In the genomic region with DNA sequence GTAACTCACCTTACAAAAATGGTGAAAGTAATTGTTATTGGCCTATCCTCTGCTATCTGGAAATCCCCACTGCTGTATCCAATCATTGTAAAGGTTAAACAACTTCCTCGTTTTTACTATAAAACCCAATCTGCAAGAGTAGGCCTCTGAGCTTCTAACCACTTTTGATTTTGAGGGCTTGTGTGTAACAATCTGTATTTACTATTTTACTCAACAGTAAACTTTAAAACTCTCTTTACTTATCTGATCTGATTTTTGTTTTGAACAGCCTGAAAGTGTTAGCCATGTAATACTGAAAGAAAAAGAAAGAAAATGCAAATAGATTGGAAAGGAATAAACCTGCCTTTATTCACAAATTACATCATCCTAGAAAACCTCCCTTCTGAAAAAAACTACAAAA, we compare ENCODE assay signal across 10 cellular contexts.
DNase-seq lines count a peak whose midpoint lies in the region; ATAC-seq lines count a peak whose summit lies in the region.
"Had no signal": no experiment of that assay in that cellular context is flagged by ENCODE, and none has a peak within 500 bp of the region (broad histone marks: within the 10 kb centered on the region; RNA-seq: fewer than 3 reads in every experiment).

No MANE protein-coding gene starts in this region.

- H3K36me3 ChIP-seq in aorta (ENCODE audit: control insufficient read depth in 1 of 2, insufficient read depth in 2 of 2, low read length in 1 of 2) = no peaks in the 10 kb centered on the region

- no peaks in the 10 kb centered on the region for H3K27me3 Mint-ChIP-seq in naive B cell

- no peak overlapping the region for H3K27ac ChIP-seq in aorta (ENCODE audit: low read depth in 1 of 2, low read length in 2 of 2)

- no peak overlapping the region for H3K4me3 ChIP-seq in aorta (ENCODE audit: low read length in 2 of 2)

- peaks cover 0 to 7% of the 10 kb centered on the region in 2 donors for H3K36me3 Mint-ChIP-seq in naive B cell

- H3K4me1 Mint-ChIP-seq in naive B cell = peaks cover 8 to 11% (median 8%) of the 10 kb centered on the region in 3 donors

- ATAC-seq in HG02588 (IDR thresholded peaks at IDR 0.05; ENCODE audit: unreplicated experiment) (peak; percentile 90), naive B cell (ENCODE audit: low read depth in 2 of 2) (peak; percentile 95 to 99), aorta (ENCODE audit: low FRiP score) (no peak)

- H3K4me3 Mint-ChIP-seq in naive B cell = peak overlapping the region in 3 of 8 donors; percentile 16 to 51 (median 42)

- H3K27ac Mint-ChIP-seq in naive B cell = peak overlapping the region in 5 of 6 donors; percentile 42 to 79 (median 66)

- peaks cover 0 to 9% (median 6%) of the 10 kb centered on the region in 7 donors for H3K9me3 Mint-ChIP-seq in naive B cell

- H3K4me1 ChIP-seq in aorta (ENCODE audit: control insufficient read depth in 1 of 2, insufficient read depth in 2 of 2, low read length in 2 of 2) = no peaks in the 10 kb centered on the region

- intact Hi-C loops in aorta (cut with DNase I) = no loop called here

- peak; percentile 11 for DNase-seq in NOMO-1 treated with DMSO at 0.1 percent for 48 hours (lab: John Stamatoyannopoulos, UW; ENCODE audit: unreplicated experiment)
- DNase-seq in NOMO-1 treated with dmso at 0.1 percent for 144 hours (lab: John Stamatoyannopoulos, UW; ENCODE audit: unreplicated experiment) = no peak
- peak; percentile 4 to 36 for DNase-seq in Kasumi-1 (lab: John Stamatoyannopoulos, UW)
- peak; percentile 9 for DNase-seq in naive B cell
- no peak for DNase-seq in GM03348 (ENCODE audit: low spot score)
- no peak for DNase-seq in aorta
- DNase-seq in NCI-H524 treated with DMSO at 0.1 percent for 48 hours (lab: John Stamatoyannopoulos, UW) = no peak
- DNase-seq: NCI-H446; stimulated activated CD8-positive, alpha-beta memory T cell treated with anti-CD3 and anti-CD28 coated beads, Interleukin-4, amount 100 ng/mL, for 48 hours had no signal

- no peaks in the 10 kb centered on the region for H3K9me3 ChIP-seq in aorta (ENCODE audit: control insufficient read depth, low read length)

- 59 to 74% methylated on average over 1 of the region's 1 CpG for WGBS in aorta, 2 donors

- no peaks in the 10 kb centered on the region for H3K27me3 ChIP-seq in aorta (ENCODE audit: control insufficient read depth in 1 of 2, insufficient read depth in 2 of 2, low read length in 1 of 2)

Comparison
In these comparisons a context has a peak if more than half of its experiments do, and no peak if none do; other contexts are left out.
1. DNase-seq: peak in NOMO-1 treated with DMSO at 0.1 percent for 48 hours (single experiment), Kasumi-1 (2 of 2) and naive B cell (single experiment); none in NOMO-1 treated with dmso at 0.1 percent for 144 hours (single experiment), GM03348 (single experiment), aorta (0 of 2) and NCI-H524 treated with DMSO at 0.1 percent for 48 hours (single experiment).